In the genomic region with DNA sequence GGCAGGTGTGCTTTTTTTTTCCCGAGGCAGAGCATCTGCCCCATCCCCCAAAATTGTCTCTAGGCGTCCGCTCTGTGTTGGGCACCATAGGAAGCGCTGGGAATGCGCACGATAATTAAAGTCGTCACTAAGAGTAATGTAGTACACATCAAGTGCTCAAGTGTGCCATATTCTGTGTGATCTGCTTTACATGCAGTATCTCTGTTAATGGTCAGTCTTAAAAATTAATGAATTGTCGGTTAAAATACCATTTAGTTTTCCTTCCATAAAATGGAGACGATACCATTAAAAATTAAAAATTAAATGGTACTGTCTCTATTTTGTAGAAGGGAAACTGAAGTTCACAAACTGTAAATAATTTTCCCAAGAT, we compare ENCODE assay signal across 6 cellular contexts. TPM values are rescaled to one million over a fixed set of nuclear protein-coding genes. Genes with fewer than 3 reads are reported as not detected.
DNase-seq lines count a peak whose midpoint lies in the region; TF ChIP-seq lines count a peak whose summit lies in the region.

No MANE protein-coding gene starts in this region.

- peak overlapping the region; percentile 86 to 88 for H3K27ac ChIP-seq in mucosa of rectum (ENCODE audit: low read depth in 2 of 2, low read length in 2 of 2)

- H3K9ac ChIP-seq in mucosa of rectum (ENCODE audit: low read depth in 1 of 2, low read length in 2 of 2): peak overlapping the region; percentile 83 to 94

- peak overlapping the region; percentile 99 for H3K27ac Mint-ChIP-seq in HFFc6
- peak overlapping the region; percentile 99 for H3K27ac Mint-ChIP-seq in activated naive CD8-positive, alpha-beta T cell treated with anti-CD3 and anti-CD28 coated beads for 36 hours

- no peaks in the 10 kb centered on the region for H3K9me3 ChIP-seq in BE2C
- no peaks in the 10 kb centered on the region for H3K9me3 ChIP-seq in mucosa of rectum (ENCODE audit: control insufficient read depth in 2 of 2, low read length in 2 of 2)

- peaks cover 61% of the 10 kb centered on the region for H3K4me1 Mint-ChIP-seq in HFFc6 (ENCODE audit: low read depth)
- H3K4me1 Mint-ChIP-seq in activated naive CD8-positive, alpha-beta T cell treated with anti-CD3 and anti-CD28 coated beads for 36 hours: peaks cover 49% of the 10 kb centered on the region

- no peak for DNase-seq in BE2C
- no peak for DNase-seq in HFFc6
- no peak for DNase-seq in activated naive CD8-positive, alpha-beta T cell treated with anti-CD3 and anti-CD28 coated beads for 36 hours
- no peak for DNase-seq in G401 (ENCODE audit: low spot score)
- DNase-seq in posterior vena cava (ENCODE audit: low spot score): no peak

- no peak for TF ChIP-seq CTCF in BE2C (IDR thresholded peaks at IDR 0.05; ENCODE audit: low read depth, low read length)
- no peak for TF ChIP-seq CTCF in HFFc6 (IDR thresholded peaks at IDR 0.05)

- intact Hi-C loops in posterior vena cava (cut with DNase I): no loop called here

- H3K36me3 Mint-ChIP-seq in HFFc6 (ENCODE audit: low read depth): peaks cover 28% of the 10 kb centered on the region
- H3K36me3 Mint-ChIP-seq in activated naive CD8-positive, alpha-beta T cell treated with anti-CD3 and anti-CD28 coated beads for 36 hours: peaks cover 32% of the 10 kb centered on the region

- H3K36me3 ChIP-seq in BE2C (peaks cover 25% of the 10 kb centered on the region), mucosa of rectum (ENCODE audit: control insufficient read depth in 2 of 2, insufficient read depth in 2 of 2, low read length in 2 of 2) (peaks cover 0 to 6% of the 10 kb centered on the region in 2 donors)

- H3K4me1 ChIP-seq in BE2C (no peaks in the 10 kb centered on the region), mucosa of rectum (ENCODE audit: control insufficient read depth in 2 of 2, insufficient read depth in 2 of 2, low read length in 2 of 2) (peaks cover 10 to 14% of the 10 kb centered on the region in 2 donors)

- in situ Hi-C loops in G401 (cut with HindIII; ENCODE audit: low sequenced_read_pairs): loop anchor here (25.0 kb wide), 1 partner anchor 112 kb away; no protein-coding TSS in a partner anchor

- H3K4me3 ChIP-seq in BE2C (ENCODE audit: low read depth, low read length) (peak overlapping the region; percentile 93), mucosa of rectum (ENCODE audit: low read length in 2 of 2) (peak overlapping the region; percentile 92)

- H3K27me3 ChIP-seq in BE2C (no peaks in the 10 kb centered on the region), mucosa of rectum (ENCODE audit: control insufficient read depth in 2 of 2, insufficient read depth in 2 of 2, low read length in 2 of 2) (no peaks in the 10 kb centered on the region)

- no peaks in the 10 kb centered on the region for H3K9me3 Mint-ChIP-seq in HFFc6
- H3K9me3 Mint-ChIP-seq in activated naive CD8-positive, alpha-beta T cell treated with anti-CD3 and anti-CD28 coated beads for 36 hours: peaks cover 3% of the 10 kb centered on the region

- peak overlapping the region; percentile 100 for H3K4me3 Mint-ChIP-seq in HFFc6
- H3K4me3 Mint-ChIP-seq in activated naive CD8-positive, alpha-beta T cell treated with anti-CD3 and anti-CD28 coated beads for 36 hours: peak overlapping the region; percentile 99

- H3K27me3 Mint-ChIP-seq in HFFc6 (ENCODE audit: insufficient read depth): peaks cover 3% of the 10 kb centered on the region
- H3K27me3 Mint-ChIP-seq in activated naive CD8-positive, alpha-beta T cell treated with anti-CD3 and anti-CD28 coated beads for 36 hours: no peaks in the 10 kb centered on the region

RNA-seq across cellular contexts. Expression of gene CCT8, which starts 0.5 kb away (rescaled TPM):
- 211 TPM for polyA plus RNA-seq in BE2C (2012; ENCODE audit: insufficient read depth, insufficient read length, low read depth)
- 100 to 1,000 TPM; 209 to 258 (median 227) TPM for total RNA-seq in HFFc6 (2021; fragmentation: NEBNext Ultra II Directional; extraction: Animal tissue kit (Norgen Biotek cat#: 25700))
- total RNA-seq in activated naive CD8-positive, alpha-beta T cell treated with anti-CD3 and anti-CD28 coated beads for 36 hours: 100 to 1,000 TPM; 504 to 510 TPM
- total RNA-seq in G401 (2014; rRNA removed; shearing (Covaris generic)): 1,037 and 1,164 TPM in 2 replicates
- total RNA-seq in posterior vena cava: 100 to 1,000 TPM in 1 of 2 donors, 10 to 100 TPM in 1; 82.2 to 108 TPM

RNA-seq across cellular contexts. Expression of gene USP16, which starts 49.5 kb away (rescaled TPM):
- polyA plus RNA-seq in BE2C (2012; ENCODE audit: insufficient read depth, insufficient read length, low read depth): 37.4 TPM
- total RNA-seq in HFFc6 (2021; fragmentation: NEBNext Ultra II Directional; extraction: Animal tissue kit (Norgen Biotek cat#: 25700)): 10 to 100 TPM; 28.1 to 43.1 (median 37.1) TPM
- 10 to 100 TPM; 59.0 to 61.6 TPM for total RNA-seq in activated naive CD8-positive, alpha-beta T cell treated with anti-CD3 and anti-CD28 coated beads for 36 hours
- total RNA-seq in G401 (2014; rRNA removed; shearing (Covaris generic)): 36.2 and 46.4 TPM in 2 replicates
- total RNA-seq in posterior vena cava: 10 to 100 TPM; 34.7 to 43.4 TPM

RNA-seq across cellular contexts. Expression of gene RWDD2B, which starts 54.8 kb away (rescaled TPM):
- polyA plus RNA-seq in BE2C (2012; ENCODE audit: insufficient read depth, insufficient read length, low read depth): 18.7 TPM
- 10 to 100 TPM; 30.0 to 34.5 (median 31.1) TPM for total RNA-seq in HFFc6 (2021; fragmentation: NEBNext Ultra II Directional; extraction: Animal tissue kit (Norgen Biotek cat#: 25700))
- total RNA-seq in activated naive CD8-positive, alpha-beta T cell treated with anti-CD3 and anti-CD28 coated beads for 36 hours: 10 to 100 TPM; 24.3 to 24.5 TPM
- total RNA-seq in G401 (2014; rRNA removed; shearing (Covaris generic)): 1.2 and 5.5 TPM in 2 replicates
- total RNA-seq in posterior vena cava: 10 to 100 TPM; 16.2 to 17.2 TPM

RNA-seq across cellular contexts. Expression of gene MAP3K7CL, which starts 56.5 kb away (rescaled TPM):
- polyA plus RNA-seq in BE2C (2012; ENCODE audit: insufficient read depth, insufficient read length, low read depth): 0.39 TPM
- 10 to 100 TPM in 1 of 6 experiments, 1 to 10 TPM in 5; 6.2 to 11.4 (median 7.6) TPM for total RNA-seq in HFFc6 (2021; fragmentation: NEBNext Ultra II Directional; extraction: Animal tissue kit (Norgen Biotek cat#: 25700))
- total RNA-seq in activated naive CD8-positive, alpha-beta T cell treated with anti-CD3 and anti-CD28 coated beads for 36 hours: 1 to 10 TPM; 4.8 to 5.7 TPM
- total RNA-seq in G401 (2014; rRNA removed; shearing (Covaris generic)): 1.9 and 6.9 TPM in 2 replicates
- 10 to 100 TPM; 17.1 to 58.0 TPM for total RNA-seq in posterior vena cava
